8 cellular contexts compared by ENCODE assay signal in genomic region chr2:176001281-176001902, GRCh38. TPM values are rescaled to one million over a fixed set of nuclear protein-coding genes. Genes with fewer than 3 reads are reported as not detected.
A peak's percentile ranks its signal among the peaks of the same experiment; 100 is the strongest.
DNase-seq lines count a peak whose midpoint lies in the region; ATAC-seq and TF ChIP-seq lines count a peak whose summit lies in the region.

No MANE protein-coding gene starts in this region.

- H3K4me1 Mint-ChIP-seq in CD4-positive, alpha-beta memory T cell = peaks cover 12 to 33% (median 17%) of the 10 kb centered on the region in 4 donors
- no peaks in the 10 kb centered on the region for H3K4me1 Mint-ChIP-seq in activated T-helper 17 cell treated with anti-CD3 and anti-CD28 coated beads, Interleukin-2, amount 50 U/mL, for 72 hours

- ATAC-seq in GM19438 (IDR thresholded peaks at IDR 0.05; ENCODE audit: low read depth, unreplicated experiment) = peak; percentile 62
- peak; percentile 36 for ATAC-seq in HG03520 (IDR thresholded peaks at IDR 0.05; ENCODE audit: unreplicated experiment)
- ATAC-seq in activated T-helper 17 cell treated with anti-CD3 and anti-CD28 coated beads, Interleukin-2, amount 50 U/mL, for 72 hours (replicated peaks) = peak; percentile 54
- no peak for ATAC-seq in thoracic aorta (ENCODE audit: insufficient number of reproducible peaks, low FRiP score, low read depth)

- intact Hi-C loops in CD4-positive, alpha-beta memory T cell (cut with micrococcal nuclease) = loop anchor here (5.0 to 10.0 kb wide), 8 partner anchors 76 to 1616 kb away; partner anchors contain the start of genes ATF2 and MTX2

- H3K27ac ChIP-seq in CD4-positive, alpha-beta memory T cell (ENCODE audit: low read depth, low read length) = peak overlapping the region; percentile 74
- peak overlapping the region; percentile 78 to 86 for H3K27ac ChIP-seq in thoracic aorta

- peak overlapping the region; percentile 51 for H2AFZ ChIP-seq in neuron (ENCODE audit: low read depth, low read length)

- POLR2A ChIA-PET in CD4-positive, alpha-beta memory T cell (lab: Charles Lee; ENCODE audit: partially characterized antibody) = interaction anchor here (0.6 to 1.9 kb wide), 5 partner anchors 13 to 1392 kb away, joined by 3 to 7 read pairs (median 5); partner anchors contain the start of gene NFE2L2

- DNase-seq in CD4-positive, alpha-beta memory T cell = peak in 3 of 5 donors; percentile 29 to 47 (median 32)
- no peak for DNase-seq in NT2/D1 (ENCODE audit: low read depth, low spot score)
- peak; percentile 44 for DNase-seq in fibroblast of villous mesenchyme (ENCODE audit: low read depth)
- DNase-seq in thoracic aorta (ENCODE audit: low spot score) = no peak

- no peaks in the 10 kb centered on the region for H3K9me3 ChIP-seq in CD4-positive, alpha-beta memory T cell (ENCODE audit: control insufficient read depth in 1 of 2, low read length in 2 of 2)
- H3K9me3 ChIP-seq in NT2/D1 (ENCODE audit: insufficient read depth, low read length) = peaks cover 5% of the 10 kb centered on the region; the same call in 1 of the 2 replicates
- no peaks in the 10 kb centered on the region for H3K9me3 ChIP-seq in neuron (ENCODE audit: low read length)
- H3K9me3 ChIP-seq in thoracic aorta = no peaks in the 10 kb centered on the region

- H3K27ac Mint-ChIP-seq in CD4-positive, alpha-beta memory T cell = peak overlapping the region; percentile 61 to 97 (median 87)
- H3K27ac Mint-ChIP-seq in activated T-helper 17 cell treated with anti-CD3 and anti-CD28 coated beads, Interleukin-2, amount 50 U/mL, for 72 hours = peak overlapping the region; percentile 91

- peak overlapping the region; percentile 91 for H3K9ac ChIP-seq in NT2/D1 (ENCODE audit: insufficient read length, low read depth)

- no peaks in the 10 kb centered on the region for H3K27me3 Mint-ChIP-seq in CD4-positive, alpha-beta memory T cell
- H3K27me3 Mint-ChIP-seq in activated T-helper 17 cell treated with anti-CD3 and anti-CD28 coated beads, Interleukin-2, amount 50 U/mL, for 72 hours = no peaks in the 10 kb centered on the region

- peak overlapping the region; percentile 81 to 94 (median 90) for H3K4me3 Mint-ChIP-seq in CD4-positive, alpha-beta memory T cell
- peak overlapping the region; percentile 99 for H3K4me3 Mint-ChIP-seq in activated T-helper 17 cell treated with anti-CD3 and anti-CD28 coated beads, Interleukin-2, amount 50 U/mL, for 72 hours

- H3K9me3 Mint-ChIP-seq in CD4-positive, alpha-beta memory T cell = no peaks in the 10 kb centered on the region
- no peaks in the 10 kb centered on the region for H3K9me3 Mint-ChIP-seq in activated T-helper 17 cell treated with anti-CD3 and anti-CD28 coated beads, Interleukin-2, amount 50 U/mL, for 72 hours

- TF ChIP-seq CTCF in fibroblast of villous mesenchyme (IDR thresholded peaks at IDR 0.05; ENCODE audit: insufficient read depth, low read depth, low read length) (no peak), thoracic aorta (IDR thresholded peaks at IDR 0.05) (no peak)

- no peaks in the 10 kb centered on the region for H3K36me3 ChIP-seq in CD4-positive, alpha-beta memory T cell (ENCODE audit: insufficient read depth, low read length)
- H3K36me3 ChIP-seq in NT2/D1 (ENCODE audit: insufficient read depth, insufficient read length, low read length) (no peaks in the 10 kb centered on the region), neuron (ENCODE audit: insufficient read depth, low read length) (no peaks in the 10 kb centered on the region), thoracic aorta (no peaks in the 10 kb centered on the region)

- H3K36me3 Mint-ChIP-seq in CD4-positive, alpha-beta memory T cell = peaks cover 0 to 10% of the 10 kb centered on the region in 2 donors
- H3K36me3 Mint-ChIP-seq in activated T-helper 17 cell treated with anti-CD3 and anti-CD28 coated beads, Interleukin-2, amount 50 U/mL, for 72 hours (ENCODE audit: low read depth) = no peaks in the 10 kb centered on the region

- peaks cover 16% of the 10 kb centered on the region for H3K4me1 ChIP-seq in CD4-positive, alpha-beta memory T cell (ENCODE audit: insufficient read depth, low read length)
- no peaks in the 10 kb centered on the region for H3K4me1 ChIP-seq in NT2/D1 (ENCODE audit: insufficient read depth, insufficient read length)
- peaks cover 10% of the 10 kb centered on the region for H3K4me1 ChIP-seq in neuron (ENCODE audit: insufficient read depth, low read length)
- H3K4me1 ChIP-seq in thoracic aorta (ENCODE audit: control insufficient read depth in 1 of 2, low read depth in 2 of 2) = peaks cover 9 to 13% of the 10 kb centered on the region in 2 donors

- CTCF ChIA-PET in CD4-positive, alpha-beta memory T cell (lab: Charles Lee; ENCODE audit: partially characterized antibody) = interaction anchor here (0.8 kb wide), 1 partner anchor 96 kb away, joined by 3 read pairs; no protein-coding TSS in a partner anchor

- peak overlapping the region; percentile 76 to 77 for H3K4me3 ChIP-seq in CD4-positive, alpha-beta memory T cell (ENCODE audit: low read length in 2 of 2)
- H3K4me3 ChIP-seq in NT2/D1 (ENCODE audit: insufficient read length, low read depth) = peak overlapping the region; percentile 86
- H3K4me3 ChIP-seq in fibroblast of villous mesenchyme (ENCODE audit: low read depth, low read length) = peak overlapping the region; percentile 88
- peak overlapping the region; percentile 58 for H3K4me3 ChIP-seq in neuron (ENCODE audit: low read length)
- peak overlapping the region; percentile 81 for H3K4me3 ChIP-seq in thoracic aorta

- H3K27me3 ChIP-seq in CD4-positive, alpha-beta memory T cell (ENCODE audit: insufficient read depth, low read length) = no peaks in the 10 kb centered on the region
- H3K27me3 ChIP-seq in NT2/D1 (ENCODE audit: insufficient read depth, insufficient read length) = no peaks in the 10 kb centered on the region
- H3K27me3 ChIP-seq in neuron (ENCODE audit: insufficient read depth, low read length) = no peaks in the 10 kb centered on the region
- H3K27me3 ChIP-seq in thoracic aorta (replicated peaks; ENCODE audit: insufficient read depth) = no peaks in the 10 kb centered on the region

RNA-seq across cellular contexts. Expression of gene LNPK, which starts 0.7 kb away (rescaled TPM):
- total RNA-seq in CD4-positive, alpha-beta memory T cell = 10 to 100 TPM; 30.4 to 31.3 TPM
- 10 to 100 TPM; 17.5 to 21.8 TPM for polyA plus RNA-seq in CD4-positive, alpha-beta memory T cell
- 10 to 100 TPM; 30.1 to 35.2 TPM for total RNA-seq in activated T-helper 17 cell treated with anti-CD3 and anti-CD28 coated beads, Interleukin-2, amount 50 U/mL, for 72 hours
- total RNA-seq in fibroblast of villous mesenchyme = 30.9 and 48.8 TPM in 2 replicates
- 10 to 100 TPM; 13.5 to 25.5 TPM for total RNA-seq in thoracic aorta

Comparison
In these comparisons a context has a peak if more than half of its experiments do, and no peak if none do; other contexts are left out.
1. DNase-seq: peak in CD4-positive, alpha-beta memory T cell (3 of 5) and fibroblast of villous mesenchyme (single experiment); none in NT2/D1 (single experiment) and thoracic aorta (single experiment).
2. Peak in every context shown above with its lines, with median percentiles within 50 percentile points of each other: H3K4me3 ChIP-seq.